11 cellular contexts compared by ENCODE assay signal in the genomic region with DNA sequence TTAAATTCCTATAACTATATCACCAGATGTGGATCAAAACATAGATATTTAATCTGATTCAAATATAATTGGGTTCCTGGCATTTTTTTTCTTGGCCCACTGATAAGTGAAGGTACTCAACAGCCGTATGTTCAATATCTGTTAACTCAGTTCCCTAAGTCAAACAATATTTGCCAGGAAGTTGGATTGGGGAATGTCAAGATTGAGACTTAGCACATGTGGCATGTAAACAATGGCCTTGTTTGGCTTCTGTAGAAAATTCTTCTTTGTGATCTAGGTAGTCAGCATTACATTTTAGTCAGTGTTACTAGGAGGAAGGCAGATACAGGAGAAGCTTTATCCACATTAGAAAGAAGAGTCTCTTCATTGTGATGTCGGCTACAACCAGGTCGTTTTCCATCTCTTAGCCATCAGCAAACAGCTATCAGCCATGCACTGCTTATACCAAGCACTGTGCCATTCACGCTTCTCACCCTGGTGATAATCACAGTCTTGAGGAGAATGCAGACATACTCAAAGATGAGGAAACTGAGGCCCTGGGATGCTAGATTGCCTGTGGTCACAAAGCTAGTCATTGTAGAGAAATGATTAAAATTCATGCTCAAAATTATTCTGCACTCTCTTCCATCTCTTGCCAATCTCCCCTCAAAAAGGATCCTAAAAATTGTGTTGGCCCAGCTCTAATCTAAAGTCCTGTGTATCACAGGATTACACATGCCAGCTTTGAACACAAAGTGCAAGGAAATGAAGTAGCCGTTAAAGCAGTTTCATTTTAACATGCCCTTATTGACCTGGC. TPM values are rescaled to one million over a fixed set of nuclear protein-coding genes. Genes with fewer than 3 reads are reported as not detected.
DNase-seq lines count a peak whose midpoint lies in the region; ATAC-seq and TF ChIP-seq lines count a peak whose summit lies in the region.
"Had no signal": no experiment of that assay in that cellular context is flagged by ENCODE, and none has a peak within 500 bp of the region (broad histone marks: within the 10 kb centered on the region; RNA-seq: fewer than 3 reads in every experiment).

No MANE protein-coding gene starts in this region.

- H2AFZ ChIP-seq in GM23248 = peak overlapping the region; percentile 65

- H3K79me2 ChIP-seq in GM23248 (ENCODE audit: insufficient read depth) = peaks cover 96% of the 10 kb centered on the region

- 77 to 78% methylated on average over 5 of the region's 5 CpGs for WGBS in GM23248 (ENCODE audit: low coverage in 1 of 2, low lambda C conversion rate in 2 of 2, missing lambda C conversion rate in 2 of 2), 2 experiments
- 58 to 69% methylated on average over 5 of the region's 5 CpGs for WGBS in lung, 2 donors
- 78 to 85% methylated on average over 5 of the region's 5 CpGs for WGBS in thyroid gland, 2 donors

- DNase-seq in AG04450 (ENCODE audit: low read depth, low spot score) (no peak), GM23248 (no peak), lung (ENCODE audit: low spot score) (no peak), thyroid gland (no peak), NCI-H2107 (lab: John Stamatoyannopoulos, UW) (no peak)
- no peak for DNase-seq in activated naive CD8-positive, alpha-beta T cell treated with anti-CD3 and anti-CD28 coated beads, Interleukin-2, amount 10 ng/mL, durations not matched to agents 7 days and 5 days
- DNase-seq: cerebellar nuclear complex, SIG-M5 had no signal

- ATAC-seq in activated naive CD8-positive, alpha-beta T cell treated with anti-CD3 and anti-CD28 coated beads, Interleukin-2, amount 10 ng/mL, durations not matched to agents 7 days and 5 days (ENCODE audit: low read depth) = no peak
- no peak for ATAC-seq in lung (ENCODE audit: insufficient read depth, low FRiP score)
- no peak for ATAC-seq in GM19023 (IDR thresholded peaks at IDR 0.05; ENCODE audit: unreplicated experiment)
- ATAC-seq in HG03520 (IDR thresholded peaks at IDR 0.05; ENCODE audit: unreplicated experiment) = no peak

- intact Hi-C loops in thyroid gland (cut with DNase I) = no loop called here

- H3K9me3 ChIP-seq in AG04450 (ENCODE audit: control insufficient read depth, insufficient read depth, low read length) (no peaks in the 10 kb centered on the region), GM23248 (ENCODE audit: low read depth) (no peaks in the 10 kb centered on the region), lung (ENCODE audit: control insufficient read depth in 2 of 2, insufficient read depth in 1 of 2, low read length in 1 of 2) (no peaks in the 10 kb centered on the region), thyroid gland (no peaks in the 10 kb centered on the region)

- H3K4me2 ChIP-seq in GM23248 (ENCODE audit: unreplicated experiment) = peak overlapping the region; percentile 97

- POLR2A ChIA-PET in AG04450 (lab: Yijun Ruan, JAX) = interaction anchor here (0.6 to 1.1 kb wide), 4 partner anchors 14 to 67 kb away, joined by 3 to 6 read pairs (median 4); no protein-coding TSS in a partner anchor
- POLR2A ChIA-PET in activated naive CD8-positive, alpha-beta T cell treated with anti-CD3 and anti-CD28 coated beads, Interleukin-2, amount 10 ng/mL, durations not matched to agents 7 days and 5 days (lab: Charles Lee) = no interaction called here

- H3K27me3 ChIP-seq in AG04450 (ENCODE audit: control insufficient read depth, insufficient read depth, low read length) (no peaks in the 10 kb centered on the region), GM23248 (replicated peaks; ENCODE audit: insufficient read depth) (no peaks in the 10 kb centered on the region), lung (ENCODE audit: control insufficient read depth, insufficient read depth) (no peaks in the 10 kb centered on the region), thyroid gland (no peaks in the 10 kb centered on the region)

- H3K4me1 Mint-ChIP-seq in activated naive CD8-positive, alpha-beta T cell treated with anti-CD3 and anti-CD28 coated beads, Interleukin-2, amount 10 ng/mL, durations not matched to agents 7 days and 5 days = peaks cover 12% of the 10 kb centered on the region

- in situ Hi-C loops in GM23248 (cut with MboI) = no loop called here

- TF ChIP-seq CTCF in AG04450 (IDR thresholded peaks at IDR 0.05; ENCODE audit: low read depth, low read length) = no peak
- TF ChIP-seq CTCF in lung (IDR thresholded peaks at IDR 0.05; ENCODE audit: control extremely low read depth, extremely low read depth) = no peak
- no peak for TF ChIP-seq CTCF in thyroid gland (IDR thresholded peaks at IDR 0.05)

- H3K9ac ChIP-seq in GM23248 = peak overlapping the region; percentile 71

- no peak for TF ChIP-seq POLR2A in thyroid gland (IDR thresholded peaks at IDR 0.05)

- no peaks in the 10 kb centered on the region for H3K36me3 ChIP-seq in GM23248 (ENCODE audit: low read depth)
- H3K36me3 ChIP-seq in lung (ENCODE audit: control insufficient read depth in 2 of 2, insufficient read depth in 2 of 2, low read length in 2 of 2) = no peaks in the 10 kb centered on the region
- H3K36me3 ChIP-seq in thyroid gland = no peaks in the 10 kb centered on the region

- H3K27ac Mint-ChIP-seq in activated naive CD8-positive, alpha-beta T cell treated with anti-CD3 and anti-CD28 coated beads, Interleukin-2, amount 10 ng/mL, durations not matched to agents 7 days and 5 days = no peak overlapping the region

- peak overlapping the region; percentile 43 for H3K4me3 Mint-ChIP-seq in activated naive CD8-positive, alpha-beta T cell treated with anti-CD3 and anti-CD28 coated beads, Interleukin-2, amount 10 ng/mL, durations not matched to agents 7 days and 5 days

- H3K27me3 Mint-ChIP-seq in activated naive CD8-positive, alpha-beta T cell treated with anti-CD3 and anti-CD28 coated beads, Interleukin-2, amount 10 ng/mL, durations not matched to agents 7 days and 5 days = no peaks in the 10 kb centered on the region

- H4K20me1 ChIP-seq in GM23248 (ENCODE audit: insufficient read depth) = no peaks in the 10 kb centered on the region

- H3K9me3 Mint-ChIP-seq in activated naive CD8-positive, alpha-beta T cell treated with anti-CD3 and anti-CD28 coated beads, Interleukin-2, amount 10 ng/mL, durations not matched to agents 7 days and 5 days = peaks cover 2% of the 10 kb centered on the region

- H3K4me1 ChIP-seq in GM23248 (ENCODE audit: insufficient read depth) (peaks cover 74% of the 10 kb centered on the region), lung (ENCODE audit: control insufficient read depth in 2 of 2, insufficient read depth in 2 of 2, low read length in 2 of 2) (no peaks in the 10 kb centered on the region), thyroid gland (peaks cover 0 to 11% of the 10 kb centered on the region in 2 donors)

- H3K27ac ChIP-seq in AG04450 (ENCODE audit: low read depth, low read length) = peak overlapping the region; percentile 55
- peak overlapping the region; percentile 87 for H3K27ac ChIP-seq in GM23248
- peak overlapping the region; percentile 5 to 63 for H3K27ac ChIP-seq in lung (ENCODE audit: low read depth in 1 of 2, low read length in 1 of 2)
- no peak overlapping the region for H3K27ac ChIP-seq in thyroid gland

- no peaks in the 10 kb centered on the region for H3K36me3 Mint-ChIP-seq in activated naive CD8-positive, alpha-beta T cell treated with anti-CD3 and anti-CD28 coated beads, Interleukin-2, amount 10 ng/mL, durations not matched to agents 7 days and 5 days

- peaks cover 65% of the 10 kb centered on the region for H3F3A ChIP-seq in GM23248 (ENCODE audit: insufficient read depth)

- peak overlapping the region; percentile 50 for H3K4me3 ChIP-seq in AG04450 (ENCODE audit: low read depth, low read length)
- peak overlapping the region; percentile 95 for H3K4me3 ChIP-seq in GM23248
- H3K4me3 ChIP-seq in lung = no peak overlapping the region
- no peak overlapping the region for H3K4me3 ChIP-seq in thyroid gland (replicated peaks in 1 of 3)

- H3K9me2 ChIP-seq in GM23248 (ENCODE audit: insufficient read depth) = no peaks in the 10 kb centered on the region

- CTCF ChIA-PET in AG04450 (lab: Charles Lee) = interaction anchor here (0.6 to 6.0 kb wide), 4 partner anchors 41 to 926 kb away, joined by 3 to 37 read pairs (median 4); no protein-coding TSS in a partner anchor

RNA-seq across cellular contexts. Expression of gene GALNT5, which starts 3.1 kb away (rescaled TPM):
- polyA plus RNA-seq in AG04450 (2011; rRNA removed) (49.8 and 55.0 TPM in 2 replicates), GM23248 (2016; fragmentation: Nextera tagmentation; extraction: Ambion mirVana) (76.5 and 83.5 TPM in 2 replicates), lung (1 to 10 TPM; 3.8 to 4.8 TPM)
- 45.3 and 53.8 TPM in 2 replicates for polyA minus RNA-seq in AG04450 (2011; rRNA and poly(A)+ RNA removed)
- total RNA-seq in GM23248 (2014; rRNA removed; shearing (Covaris generic)) = 114 and 117 TPM in 2 replicates
- not detected for total RNA-seq in activated naive CD8-positive, alpha-beta T cell treated with anti-CD3 and anti-CD28 coated beads, Interleukin-2, amount 10 ng/mL, durations not matched to agents 7 days and 5 days
- total RNA-seq in lung (10 to 100 TPM; 15.9 to 35.9 TPM), thyroid gland (under 1 TPM in 2 of 4 donors, not detected in 2; 0.13 to 0.49 TPM)
- total RNA-seq: mesenteric fat pad had no signal

Comparison
In these comparisons a context has a peak if more than half of its experiments do, and no peak if none do; other contexts are left out.
1. H3K27ac ChIP-seq: peak in AG04450 (single experiment), GM23248 (single experiment) and lung (2 of 2); none in thyroid gland (0 of 3).
2. H3K4me3 ChIP-seq: peak in AG04450 (single experiment) and GM23248 (single experiment); none in lung (single experiment) and thyroid gland (0 of 3).
3. RNA of gene GALNT5, which starts 3.1 kb away (total RNA-seq): 114 to 117 TPM in GM23248 and 15.9 to 35.9 TPM in lung; 0.13 to 0.49 TPM in thyroid gland and not detected in activated naive CD8-positive, alpha-beta T cell treated with anti-CD3 and anti-CD28 coated beads, Interleukin-2, amount 10 ng/mL, durations not matched to agents 7 days and 5 days; every median in the first group is over 10 times any median in the second.